ENCODE assay signal across 9 cellular contexts in the genomic region with DNA sequence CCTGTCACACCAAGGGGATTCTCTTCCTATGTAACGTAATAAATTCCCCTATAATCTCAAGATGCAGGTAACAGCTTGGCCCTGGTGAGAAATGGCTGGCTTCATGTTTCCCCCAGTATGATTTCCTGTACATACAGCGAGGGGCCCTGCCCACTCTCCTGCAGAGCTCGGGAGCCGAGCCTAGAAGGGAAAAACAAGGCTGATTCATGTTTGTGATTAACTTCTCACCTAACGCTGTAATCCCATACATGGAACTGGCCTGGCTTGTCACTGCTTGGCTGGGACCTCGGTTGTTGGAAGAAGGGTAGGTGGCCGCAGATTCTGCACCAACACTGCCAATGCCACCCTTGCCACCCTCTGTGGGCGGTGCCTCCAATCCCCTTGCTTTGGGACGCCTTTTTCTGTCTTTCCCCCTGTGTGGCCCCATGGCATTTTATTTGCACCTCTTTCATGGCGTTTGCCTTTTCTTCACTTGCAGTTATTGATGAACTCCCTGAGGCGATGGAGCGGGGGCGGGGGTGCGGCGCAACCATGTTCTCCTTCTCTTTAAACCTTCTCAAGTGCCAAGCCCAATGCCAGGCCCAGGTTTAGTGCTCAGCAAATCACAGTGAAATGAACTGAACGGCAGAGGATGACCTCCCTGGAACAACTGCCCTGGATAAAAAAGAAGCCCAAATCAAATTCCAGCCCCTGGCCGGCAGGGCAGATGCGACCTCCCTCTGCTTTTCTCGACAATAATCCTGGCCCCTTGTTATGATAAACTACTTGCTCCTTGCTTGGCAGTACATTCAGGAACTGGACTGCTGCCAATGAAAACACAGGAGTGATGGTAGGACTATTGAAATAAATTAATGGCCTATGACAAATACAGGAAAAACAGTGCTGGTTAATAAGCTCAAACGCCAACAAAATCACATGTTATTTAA.
DNase-seq lines count a peak whose midpoint lies in the region; ATAC-seq and TF ChIP-seq lines count a peak whose summit lies in the region.
"Had no signal": no experiment of that assay in that cellular context is flagged by ENCODE, and none has a peak within 500 bp of the region (broad histone marks: within the 10 kb centered on the region; RNA-seq: fewer than 3 reads in every experiment).

No MANE protein-coding gene starts in this region.

- H3K9me3 ChIP-seq in esophagus muscularis mucosa (no peaks in the 10 kb centered on the region), tibial artery (no peaks in the 10 kb centered on the region)
- H3K9me3 ChIP-seq: spleen had no signal

- H3K4me1 ChIP-seq in esophagus muscularis mucosa: peaks cover 12 to 43% (median 41%) of the 10 kb centered on the region in 4 donors
- H3K4me1 ChIP-seq in tibial artery: peaks cover 0 to 36% (median 22%) of the 10 kb centered on the region in 4 donors
- H3K4me1 ChIP-seq: spleen had no signal

- peak overlapping the region; percentile 39 to 72 (median 64) for H3K27ac ChIP-seq in esophagus muscularis mucosa (replicated peaks in 1 of 4)
- H3K27ac ChIP-seq in tibial artery: peak overlapping the region; percentile 47 to 62
- H3K27ac ChIP-seq: spleen had no signal

- TF ChIP-seq EP300 in Ishikawa (IDR thresholded peaks at IDR 0.05; ENCODE audit: borderline replicate concordance) (peak; percentile 89), esophagus muscularis mucosa (IDR thresholded peaks at IDR 0.05) (no peak)

- H3K4me3 ChIP-seq in esophagus muscularis mucosa (no peak overlapping the region), tibial artery (no peak overlapping the region)
- H3K4me3 ChIP-seq: spleen had no signal

- 50% methylated on average over 16 of the region's 20 CpGs for WGBS in esophagus muscularis mucosa

- TF ChIP-seq POLR2A in esophagus muscularis mucosa (IDR thresholded peaks at IDR 0.05; ENCODE audit: low read depth): no peak

- DNase-seq in NCI-H748 treated with DMSO at 0.1 percent for 48 hours (lab: John Stamatoyannopoulos, UW): peak; percentile 95
- no peak for DNase-seq in esophagus muscularis mucosa (ENCODE audit: extremely low spot score)
- DNase-seq in tibial artery: peak in 1 of 2 donors; percentile 45
- DNase-seq in head of caudate nucleus: no peak
- DNase-seq in SK-N-DZ (ENCODE audit: low spot score): no peak
- DNase-seq: OCI-M1, spleen had no signal

- no peak; the same call in 1 of the 2 replicates for TF ChIP-seq RAD21 in Ishikawa (IDR thresholded peaks at IDR 0.05; ENCODE audit: low read depth)

- intact Hi-C loops in esophagus muscularis mucosa (cut with DNase I) (no loop called here), tibial artery (cut with DNase I; ENCODE audit: low total_unique reads) (no loop called here), head of caudate nucleus (cut with DNase I) (no loop called here)

- H3K36me3 ChIP-seq in esophagus muscularis mucosa (no peaks in the 10 kb centered on the region), tibial artery (no peaks in the 10 kb centered on the region)
- H3K36me3 ChIP-seq: spleen had no signal

- TF ChIP-seq CTCF in esophagus muscularis mucosa (IDR thresholded peaks at IDR 0.05) (no peak), tibial artery (IDR thresholded peaks at IDR 0.05) (no peak)

- ATAC-seq in HG02610 (IDR thresholded peaks at IDR 0.05; ENCODE audit: unreplicated experiment): no peak

- no peaks in the 10 kb centered on the region for H3K27me3 ChIP-seq in esophagus muscularis mucosa
- H3K27me3 ChIP-seq in tibial artery: no peaks in the 10 kb centered on the region

TF ChIP-seq in Ishikawa, 13 proteins besides CTCF, POLR2A, EP300 and RAD21:
- TF ChIP-seq EGR1 (IDR thresholded peaks at IDR 0.05): peak; percentile 52
- TF ChIP-seq NFIC (IDR thresholded peaks at IDR 0.05): peak; percentile 100
- TF ChIP-seq TCF12 (IDR thresholded peaks at IDR 0.05; ENCODE audit: low read depth): peak; percentile 94
- no peak for TF ChIP-seq CREB1 (IDR thresholded peaks at IDR 0.05; ENCODE audit: low read depth)
- peak; percentile 72 for TF ChIP-seq FOXM1 (IDR thresholded peaks at IDR 0.05; ENCODE audit: borderline replicate concordance, low read depth)
- no peak for TF ChIP-seq YY1 (IDR thresholded peaks at IDR 0.05; ENCODE audit: low read depth)
- TF ChIP-seq USF1 (IDR thresholded peaks at IDR 0.05): 0 out of 2 replicates have a peak, but pooled peaks have one; percentile 18
- peak; percentile 57; the same call in 1 of the 2 replicates for TF ChIP-seq ZBTB7A (IDR thresholded peaks at IDR 0.05; ENCODE audit: low read depth)
- TF ChIP-seq TEAD4 (IDR thresholded peaks at IDR 0.05): peak; percentile 81
- TF ChIP-seq CEBPB (IDR thresholded peaks at IDR 0.05): peak; percentile 63
- TF ChIP-seq, protein P1, sequence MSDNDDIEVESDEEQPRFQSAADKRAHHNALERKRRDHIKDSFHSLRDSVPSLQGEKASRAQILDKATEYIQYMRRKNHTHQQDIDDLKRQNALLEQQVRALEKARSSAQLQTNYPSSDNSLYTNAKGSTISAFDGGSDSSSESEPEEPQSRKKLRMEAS (IDR thresholded peaks at IDR 0.05): peak; percentile 50; the same call in 1 of the 2 replicates
- TF ChIP-seq TAF1 (IDR thresholded peaks at IDR 0.05; ENCODE audit: low read depth): no peak
- TF ChIP-seq REST (IDR thresholded peaks at IDR 0.05; ENCODE audit: low read depth): no peak
